1 cellular context compared by ENCODE assay signal in the genomic region with DNA sequence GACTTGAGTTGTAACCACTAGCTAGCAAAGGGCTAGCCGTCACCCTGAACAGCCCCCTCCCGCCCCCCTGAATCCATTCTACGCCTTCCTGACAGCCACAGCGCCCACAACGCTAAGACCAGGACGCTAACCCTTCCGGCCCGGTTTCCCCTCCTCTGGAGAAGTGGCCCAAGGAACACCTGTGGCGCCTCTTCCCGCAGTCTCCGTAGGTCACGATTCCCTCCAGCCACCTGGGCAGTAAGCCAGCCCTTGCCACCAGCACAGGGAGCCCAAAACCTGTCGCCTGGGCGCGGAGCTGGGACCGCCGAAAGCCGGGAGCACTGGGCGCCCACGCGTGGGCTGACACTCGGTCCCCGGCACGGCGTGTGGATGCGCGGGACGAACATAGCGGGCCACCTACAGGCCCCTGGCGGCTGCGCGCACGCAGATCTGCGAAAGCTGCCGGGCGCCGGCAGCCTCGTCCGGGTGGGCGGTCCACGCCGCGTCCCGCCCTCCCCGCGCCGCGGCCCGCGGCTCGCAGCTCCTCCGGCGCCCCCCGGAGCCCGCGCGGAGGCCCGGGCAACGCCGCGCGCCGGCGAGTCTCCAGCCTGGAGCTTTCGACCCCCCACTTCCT.
TF ChIP-seq lines count a peak whose summit lies in the region.

No MANE protein-coding gene starts in this region.

TF ChIP-seq in K562, 482 proteins besides CTCF, POLR2A, EP300 and RAD21 (continued from another document and continues in another):
- TF ChIP-seq, protein P1, sequence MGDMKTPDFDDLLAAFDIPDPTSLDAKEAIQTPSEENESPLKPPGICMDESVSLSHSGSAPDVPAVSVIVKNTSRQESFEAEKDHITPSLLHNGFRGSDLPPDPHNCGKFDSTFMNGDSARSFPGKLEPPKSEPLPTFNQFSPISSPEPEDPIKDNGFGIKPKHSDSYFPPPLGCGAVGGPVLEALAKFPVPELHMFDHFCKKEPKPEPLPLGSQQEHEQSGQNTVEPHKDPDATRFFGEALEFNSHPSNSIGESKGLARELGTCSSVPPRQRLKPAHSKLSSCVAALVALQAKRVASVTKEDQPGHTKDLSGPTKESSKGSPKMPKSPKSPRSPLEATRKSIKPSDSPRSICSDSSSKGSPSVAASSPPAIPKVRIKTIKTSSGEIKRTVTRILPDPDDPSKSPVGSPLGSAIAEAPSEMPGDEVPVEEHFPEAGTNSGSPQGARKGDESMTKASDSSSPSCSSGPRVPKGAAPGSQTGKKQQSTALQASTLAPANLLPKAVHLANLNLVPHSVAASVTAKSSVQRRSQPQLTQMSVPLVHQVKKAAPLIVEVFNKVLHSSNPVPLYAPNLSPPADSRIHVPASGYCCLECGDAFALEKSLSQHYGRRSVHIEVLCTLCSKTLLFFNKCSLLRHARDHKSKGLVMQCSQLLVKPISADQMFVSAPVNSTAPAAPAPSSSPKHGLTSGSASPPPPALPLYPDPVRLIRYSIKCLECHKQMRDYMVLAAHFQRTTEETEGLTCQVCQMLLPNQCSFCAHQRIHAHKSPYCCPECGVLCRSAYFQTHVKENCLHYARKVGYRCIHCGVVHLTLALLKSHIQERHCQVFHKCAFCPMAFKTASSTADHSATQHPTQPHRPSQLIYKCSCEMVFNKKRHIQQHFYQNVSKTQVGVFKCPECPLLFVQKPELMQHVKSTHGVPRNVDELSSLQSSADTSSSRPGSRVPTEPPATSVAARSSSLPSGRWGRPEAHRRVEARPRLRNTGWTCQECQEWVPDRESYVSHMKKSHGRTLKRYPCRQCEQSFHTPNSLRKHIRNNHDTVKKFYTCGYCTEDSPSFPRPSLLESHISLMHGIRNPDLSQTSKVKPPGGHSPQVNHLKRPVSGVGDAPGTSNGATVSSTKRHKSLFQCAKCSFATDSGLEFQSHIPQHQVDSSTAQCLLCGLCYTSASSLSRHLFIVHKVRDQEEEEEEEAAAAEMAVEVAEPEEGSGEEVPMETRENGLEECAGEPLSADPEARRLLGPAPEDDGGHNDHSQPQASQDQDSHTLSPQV (IDR thresholded peaks at IDR 0.05), result no peak
- TF ChIP-seq RFX5 (IDR thresholded peaks at IDR 0.05; ENCODE audit: low read depth, low read length), result no peak
- TF ChIP-seq ZFX (CRISPR knock-in tag; IDR thresholded peaks at IDR 0.05), result no peak
- TF ChIP-seq ZNF444 (CRISPR knock-in tag; IDR thresholded peaks at IDR 0.05), result no peak
- TF ChIP-seq, protein P2, sequence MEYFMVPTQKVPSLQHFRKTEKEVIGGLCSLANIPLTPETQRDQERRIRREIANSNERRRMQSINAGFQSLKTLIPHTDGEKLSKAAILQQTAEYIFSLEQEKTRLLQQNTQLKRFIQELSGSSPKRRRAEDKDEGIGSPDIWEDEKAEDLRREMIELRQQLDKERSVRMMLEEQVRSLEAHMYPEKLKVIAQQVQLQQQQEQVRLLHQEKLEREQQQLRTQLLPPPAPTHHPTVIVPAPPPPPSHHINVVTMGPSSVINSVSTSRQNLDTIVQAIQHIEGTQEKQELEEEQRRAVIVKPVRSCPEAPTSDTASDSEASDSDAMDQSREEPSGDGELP (CRISPR knock-in tag; IDR thresholded peaks at IDR 0.05; ENCODE audit: borderline replicate concordance), result no peak
- peak; percentile 59; the same call in 1 of the 2 replicates for TF ChIP-seq ELF1 (tag; IDR thresholded peaks at IDR 0.05)
- no peak for TF ChIP-seq ZNF830 (CRISPR knock-in tag; IDR thresholded peaks at IDR 0.05)
- no peak for TF ChIP-seq HDAC3 (IDR thresholded peaks at IDR 0.05; ENCODE audit: borderline replicate concordance, partially characterized antibody)
- TF ChIP-seq, protein P3, sequence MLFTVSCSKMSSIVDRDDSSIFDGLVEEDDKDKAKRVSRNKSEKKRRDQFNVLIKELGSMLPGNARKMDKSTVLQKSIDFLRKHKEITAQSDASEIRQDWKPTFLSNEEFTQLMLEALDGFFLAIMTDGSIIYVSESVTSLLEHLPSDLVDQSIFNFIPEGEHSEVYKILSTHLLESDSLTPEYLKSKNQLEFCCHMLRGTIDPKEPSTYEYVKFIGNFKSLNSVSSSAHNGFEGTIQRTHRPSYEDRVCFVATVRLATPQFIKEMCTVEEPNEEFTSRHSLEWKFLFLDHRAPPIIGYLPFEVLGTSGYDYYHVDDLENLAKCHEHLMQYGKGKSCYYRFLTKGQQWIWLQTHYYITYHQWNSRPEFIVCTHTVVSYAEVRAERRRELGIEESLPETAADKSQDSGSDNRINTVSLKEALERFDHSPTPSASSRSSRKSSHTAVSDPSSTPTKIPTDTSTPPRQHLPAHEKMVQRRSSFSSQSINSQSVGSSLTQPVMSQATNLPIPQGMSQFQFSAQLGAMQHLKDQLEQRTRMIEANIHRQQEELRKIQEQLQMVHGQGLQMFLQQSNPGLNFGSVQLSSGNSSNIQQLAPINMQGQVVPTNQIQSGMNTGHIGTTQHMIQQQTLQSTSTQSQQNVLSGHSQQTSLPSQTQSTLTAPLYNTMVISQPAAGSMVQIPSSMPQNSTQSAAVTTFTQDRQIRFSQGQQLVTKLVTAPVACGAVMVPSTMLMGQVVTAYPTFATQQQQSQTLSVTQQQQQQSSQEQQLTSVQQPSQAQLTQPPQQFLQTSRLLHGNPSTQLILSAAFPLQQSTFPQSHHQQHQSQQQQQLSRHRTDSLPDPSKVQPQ (CRISPR knock-in tag; IDR thresholded peaks at IDR 0.05; ENCODE audit: borderline replicate concordance), result no peak
- no peak for TF ChIP-seq FOSL1 (tag; conservative IDR thresholded peaks at IDR 0.05)
- TF ChIP-seq CBFB (CRISPR knock-in tag; IDR thresholded peaks at IDR 0.05), result no peak
- TF ChIP-seq RCOR1 (IDR thresholded peaks at IDR 0.05; ENCODE audit: borderline replicate concordance in 1 of 2, low read depth in 2 of 2, low read length in 2 of 2), result no peak
- 0 out of 2 replicates have a peak, but pooled peaks have one; percentile 31 for TF ChIP-seq XRCC5 (IDR thresholded peaks at IDR 0.05; ENCODE audit: low read depth, low read length)
- no peak for TF ChIP-seq ZFPM2 (CRISPR knock-in tag; IDR thresholded peaks at IDR 0.05)
- TF ChIP-seq, protein P4, sequence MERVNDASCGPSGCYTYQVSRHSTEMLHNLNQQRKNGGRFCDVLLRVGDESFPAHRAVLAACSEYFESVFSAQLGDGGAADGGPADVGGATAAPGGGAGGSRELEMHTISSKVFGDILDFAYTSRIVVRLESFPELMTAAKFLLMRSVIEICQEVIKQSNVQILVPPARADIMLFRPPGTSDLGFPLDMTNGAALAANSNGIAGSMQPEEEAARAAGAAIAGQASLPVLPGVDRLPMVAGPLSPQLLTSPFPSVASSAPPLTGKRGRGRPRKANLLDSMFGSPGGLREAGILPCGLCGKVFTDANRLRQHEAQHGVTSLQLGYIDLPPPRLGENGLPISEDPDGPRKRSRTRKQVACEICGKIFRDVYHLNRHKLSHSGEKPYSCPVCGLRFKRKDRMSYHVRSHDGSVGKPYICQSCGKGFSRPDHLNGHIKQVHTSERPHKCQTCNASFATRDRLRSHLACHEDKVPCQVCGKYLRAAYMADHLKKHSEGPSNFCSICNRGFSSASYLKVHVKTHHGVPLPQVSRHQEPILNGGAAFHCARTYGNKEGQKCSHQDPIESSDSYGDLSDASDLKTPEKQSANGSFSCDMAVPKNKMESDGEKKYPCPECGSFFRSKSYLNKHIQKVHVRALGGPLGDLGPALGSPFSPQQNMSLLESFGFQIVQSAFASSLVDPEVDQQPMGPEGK (CRISPR knock-in tag; IDR thresholded peaks at IDR 0.05; ENCODE audit: borderline replicate concordance), result no peak
- TF ChIP-seq POLR3A (IDR thresholded peaks at IDR 0.05; ENCODE audit: borderline replicate concordance, extremely low read depth, insufficient read depth, insufficient read length), result no peak
- TF ChIP-seq, protein P5, sequence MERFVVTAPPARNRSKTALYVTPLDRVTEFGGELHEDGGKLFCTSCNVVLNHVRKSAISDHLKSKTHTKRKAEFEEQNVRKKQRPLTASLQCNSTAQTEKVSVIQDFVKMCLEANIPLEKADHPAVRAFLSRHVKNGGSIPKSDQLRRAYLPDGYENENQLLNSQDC (CRISPR knock-in tag; IDR thresholded peaks at IDR 0.05), result no peak
- no peak for TF ChIP-seq SAFB2 (IDR thresholded peaks at IDR 0.05; ENCODE audit: borderline replicate concordance, low read depth, low read length, severe bottlenecking)
- TF ChIP-seq PHF8 (IDR thresholded peaks at IDR 0.05; ENCODE audit: borderline replicate concordance, low read length), result no peak
- TF ChIP-seq ZKSCAN1 (IDR thresholded peaks at IDR 0.05; ENCODE audit: low read depth, low read length), result no peak
- 0 out of 4 replicates have a peak, but pooled peaks of 1 of the 2 experiments have one; percentile 12 for TF ChIP-seq KDM4B (IDR thresholded peaks at IDR 0.05; ENCODE audit: borderline replicate concordance in 2 of 2, low read depth in 1 of 2)
- no peak for TF ChIP-seq MYBL2 (IDR thresholded peaks at IDR 0.05; ENCODE audit: low read depth)
- no peak for TF ChIP-seq MYBL2 (CRISPR knock-in tag; IDR thresholded peaks at IDR 0.05; ENCODE audit: borderline replicate concordance)
- no peak for TF ChIP-seq ZNF197 (CRISPR knock-in tag; IDR thresholded peaks at IDR 0.05; ENCODE audit: low read depth)
- TF ChIP-seq RUNX1 (IDR thresholded peaks at IDR 0.05; ENCODE audit: low read depth), result no peak
- TF ChIP-seq, protein P6, sequence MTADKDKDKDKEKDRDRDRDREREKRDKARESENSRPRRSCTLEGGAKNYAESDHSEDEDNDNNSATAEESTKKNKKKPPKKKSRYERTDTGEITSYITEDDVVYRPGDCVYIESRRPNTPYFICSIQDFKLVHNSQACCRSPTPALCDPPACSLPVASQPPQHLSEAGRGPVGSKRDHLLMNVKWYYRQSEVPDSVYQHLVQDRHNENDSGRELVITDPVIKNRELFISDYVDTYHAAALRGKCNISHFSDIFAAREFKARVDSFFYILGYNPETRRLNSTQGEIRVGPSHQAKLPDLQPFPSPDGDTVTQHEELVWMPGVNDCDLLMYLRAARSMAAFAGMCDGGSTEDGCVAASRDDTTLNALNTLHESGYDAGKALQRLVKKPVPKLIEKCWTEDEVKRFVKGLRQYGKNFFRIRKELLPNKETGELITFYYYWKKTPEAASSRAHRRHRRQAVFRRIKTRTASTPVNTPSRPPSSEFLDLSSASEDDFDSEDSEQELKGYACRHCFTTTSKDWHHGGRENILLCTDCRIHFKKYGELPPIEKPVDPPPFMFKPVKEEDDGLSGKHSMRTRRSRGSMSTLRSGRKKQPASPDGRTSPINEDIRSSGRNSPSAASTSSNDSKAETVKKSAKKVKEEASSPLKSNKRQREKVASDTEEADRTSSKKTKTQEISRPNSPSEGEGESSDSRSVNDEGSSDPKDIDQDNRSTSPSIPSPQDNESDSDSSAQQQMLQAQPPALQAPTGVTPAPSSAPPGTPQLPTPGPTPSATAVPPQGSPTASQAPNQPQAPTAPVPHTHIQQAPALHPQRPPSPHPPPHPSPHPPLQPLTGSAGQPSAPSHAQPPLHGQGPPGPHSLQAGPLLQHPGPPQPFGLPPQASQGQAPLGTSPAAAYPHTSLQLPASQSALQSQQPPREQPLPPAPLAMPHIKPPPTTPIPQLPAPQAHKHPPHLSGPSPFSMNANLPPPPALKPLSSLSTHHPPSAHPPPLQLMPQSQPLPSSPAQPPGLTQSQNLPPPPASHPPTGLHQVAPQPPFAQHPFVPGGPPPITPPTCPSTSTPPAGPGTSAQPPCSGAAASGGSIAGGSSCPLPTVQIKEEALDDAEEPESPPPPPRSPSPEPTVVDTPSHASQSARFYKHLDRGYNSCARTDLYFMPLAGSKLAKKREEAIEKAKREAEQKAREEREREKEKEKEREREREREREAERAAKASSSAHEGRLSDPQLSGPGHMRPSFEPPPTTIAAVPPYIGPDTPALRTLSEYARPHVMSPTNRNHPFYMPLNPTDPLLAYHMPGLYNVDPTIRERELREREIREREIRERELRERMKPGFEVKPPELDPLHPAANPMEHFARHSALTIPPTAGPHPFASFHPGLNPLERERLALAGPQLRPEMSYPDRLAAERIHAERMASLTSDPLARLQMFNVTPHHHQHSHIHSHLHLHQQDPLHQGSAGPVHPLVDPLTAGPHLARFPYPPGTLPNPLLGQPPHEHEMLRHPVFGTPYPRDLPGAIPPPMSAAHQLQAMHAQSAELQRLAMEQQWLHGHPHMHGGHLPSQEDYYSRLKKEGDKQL (CRISPR knock-in tag; IDR thresholded peaks at IDR 0.05; ENCODE audit: borderline replicate concordance), result no peak
- no peak for TF ChIP-seq TEAD2 (tag; IDR thresholded peaks at IDR 0.05)
- TF ChIP-seq HDAC1 (IDR thresholded peaks at IDR 0.05), result peak in 1 of 2 experiments; percentile 56; a peak in 2 of 4 replicates
- no peak for TF ChIP-seq KLF13 (tag; IDR thresholded peaks at IDR 0.05; ENCODE audit: borderline replicate concordance, low read depth)
- no peak for TF ChIP-seq PHF20 (IDR thresholded peaks at IDR 0.05; ENCODE audit: partially characterized antibody)
- TF ChIP-seq ZNF311 (CRISPR knock-in tag; IDR thresholded peaks at IDR 0.05), result no peak
- TF ChIP-seq ZNF507 (tag; conservative IDR thresholded peaks at IDR 0.05), result no peak
- TF ChIP-seq ZBTB17 (CRISPR knock-in tag; IDR thresholded peaks at IDR 0.05), result no peak
- no peak for TF ChIP-seq ZFP36 (IDR thresholded peaks at IDR 0.05; ENCODE audit: low read depth, low read length, partially characterized antibody)
- TF ChIP-seq, protein P7, sequence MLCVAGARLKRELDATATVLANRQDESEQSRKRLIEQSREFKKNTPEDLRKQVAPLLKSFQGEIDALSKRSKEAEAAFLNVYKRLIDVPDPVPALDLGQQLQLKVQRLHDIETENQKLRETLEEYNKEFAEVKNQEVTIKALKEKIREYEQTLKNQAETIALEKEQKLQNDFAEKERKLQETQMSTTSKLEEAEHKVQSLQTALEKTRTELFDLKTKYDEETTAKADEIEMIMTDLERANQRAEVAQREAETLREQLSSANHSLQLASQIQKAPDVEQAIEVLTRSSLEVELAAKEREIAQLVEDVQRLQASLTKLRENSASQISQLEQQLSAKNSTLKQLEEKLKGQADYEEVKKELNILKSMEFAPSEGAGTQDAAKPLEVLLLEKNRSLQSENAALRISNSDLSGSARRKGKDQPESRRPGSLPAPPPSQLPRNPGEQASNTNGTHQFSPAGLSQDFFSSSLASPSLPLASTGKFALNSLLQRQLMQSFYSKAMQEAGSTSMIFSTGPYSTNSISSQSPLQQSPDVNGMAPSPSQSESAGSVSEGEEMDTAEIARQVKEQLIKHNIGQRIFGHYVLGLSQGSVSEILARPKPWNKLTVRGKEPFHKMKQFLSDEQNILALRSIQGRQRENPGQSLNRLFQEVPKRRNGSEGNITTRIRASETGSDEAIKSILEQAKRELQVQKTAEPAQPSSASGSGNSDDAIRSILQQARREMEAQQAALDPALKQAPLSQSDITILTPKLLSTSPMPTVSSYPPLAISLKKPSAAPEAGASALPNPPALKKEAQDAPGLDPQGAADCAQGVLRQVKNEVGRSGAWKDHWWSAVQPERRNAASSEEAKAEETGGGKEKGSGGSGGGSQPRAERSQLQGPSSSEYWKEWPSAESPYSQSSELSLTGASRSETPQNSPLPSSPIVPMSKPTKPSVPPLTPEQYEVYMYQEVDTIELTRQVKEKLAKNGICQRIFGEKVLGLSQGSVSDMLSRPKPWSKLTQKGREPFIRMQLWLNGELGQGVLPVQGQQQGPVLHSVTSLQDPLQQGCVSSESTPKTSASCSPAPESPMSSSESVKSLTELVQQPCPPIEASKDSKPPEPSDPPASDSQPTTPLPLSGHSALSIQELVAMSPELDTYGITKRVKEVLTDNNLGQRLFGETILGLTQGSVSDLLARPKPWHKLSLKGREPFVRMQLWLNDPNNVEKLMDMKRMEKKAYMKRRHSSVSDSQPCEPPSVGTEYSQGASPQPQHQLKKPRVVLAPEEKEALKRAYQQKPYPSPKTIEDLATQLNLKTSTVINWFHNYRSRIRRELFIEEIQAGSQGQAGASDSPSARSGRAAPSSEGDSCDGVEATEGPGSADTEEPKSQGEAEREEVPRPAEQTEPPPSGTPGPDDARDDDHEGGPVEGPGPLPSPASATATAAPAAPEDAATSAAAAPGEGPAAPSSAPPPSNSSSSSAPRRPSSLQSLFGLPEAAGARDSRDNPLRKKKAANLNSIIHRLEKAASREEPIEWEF (CRISPR knock-in tag; IDR thresholded peaks at IDR 0.05), result 0 out of 2 replicates have a peak, but pooled peaks have one; percentile 32
- TF ChIP-seq RBM34 (IDR thresholded peaks at IDR 0.05; ENCODE audit: borderline replicate concordance, insufficient read depth, low read length), result 0 out of 2 replicates have a peak, but pooled peaks have one; percentile 18
- TF ChIP-seq TARDBP (IDR thresholded peaks at IDR 0.05), result 0 out of 2 replicates have a peak, but pooled peaks have one; percentile 34
- no peak for TF ChIP-seq TSC22D4 (tag; IDR thresholded peaks at IDR 0.05)
